In the genomic region with DNA sequence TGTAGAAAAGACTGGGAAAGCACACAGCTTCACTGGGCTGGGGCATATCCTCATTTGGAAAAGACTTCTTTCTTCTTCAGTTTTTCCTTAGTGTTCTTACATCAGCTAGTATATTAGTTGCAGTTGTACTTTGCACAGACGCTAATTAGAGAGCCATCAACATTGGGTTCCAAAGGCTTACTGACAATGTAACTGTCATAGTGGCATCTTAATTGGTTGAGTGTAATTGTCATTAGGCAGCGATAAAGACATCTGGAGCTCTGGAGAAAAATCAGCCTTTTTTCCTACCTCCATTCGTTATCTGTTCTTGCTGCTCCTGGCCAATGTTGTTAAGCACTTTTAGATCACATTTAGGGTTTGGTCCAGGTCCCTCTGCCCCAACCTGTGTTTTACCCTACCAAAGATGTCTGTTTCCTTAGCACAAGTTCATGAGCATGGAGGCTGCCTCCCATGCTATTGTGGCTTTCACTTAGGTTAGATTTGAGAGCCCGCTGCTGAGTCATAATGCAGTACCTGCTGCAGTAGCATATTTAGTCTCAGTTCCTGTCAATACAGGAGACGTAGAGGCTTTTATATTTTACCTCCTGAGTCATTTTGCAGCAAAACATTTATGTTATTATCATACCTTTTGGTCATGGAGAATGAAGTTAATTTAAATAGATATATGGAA, we compare ENCODE assay signal across 9 cellular contexts. TPM values are rescaled to one million over a fixed set of nuclear protein-coding genes. Genes with fewer than 3 reads are reported as not detected.
DNase-seq lines count a peak whose midpoint lies in the region; ATAC-seq and TF ChIP-seq lines count a peak whose summit lies in the region.
"Had no signal": no experiment of that assay in that cellular context is flagged by ENCODE, and none has a peak within 500 bp of the region (broad histone marks: within the 10 kb centered on the region; RNA-seq: fewer than 3 reads in every experiment).

No MANE protein-coding gene starts in this region.

- no peak overlapping the region for H2BK12ac ChIP-seq in neuronal stem cell (ENCODE audit: low read length)

- H3K4me2 ChIP-seq in neuronal stem cell (ENCODE audit: insufficient read depth, low read length, poor library complexity, severe bottlenecking) = no peak overlapping the region

- no peak overlapping the region for H2BK120ac ChIP-seq in neuronal stem cell (ENCODE audit: low read depth, low read length)

- peaks cover 4 to 26% of the 10 kb centered on the region in 2 donors for H3K36me3 ChIP-seq in neuronal stem cell (replicated peaks in 1 of 2; ENCODE audit: control insufficient read depth in 2 of 2, insufficient read depth in 2 of 2, low read length in 2 of 2)

- H3K23ac ChIP-seq in neuronal stem cell (ENCODE audit: low read depth, low read length, poor library complexity) = no peak overlapping the region

- POLR2A ChIA-PET in activated B cell treated with CpG ODN at 0.5 μM for 24 hours (lab: Charles Lee) = interaction anchor here (0.6 kb wide), 1 partner anchor 16 kb away, joined by 12 read pairs; no protein-coding TSS in a partner anchor
- POLR2A ChIA-PET in naive thymus-derived CD8-positive, alpha-beta T cell (lab: Charles Lee) = no interaction called here

- no peaks in the 10 kb centered on the region for H3K27me3 ChIP-seq in neuronal stem cell (ENCODE audit: control insufficient read depth in 3 of 3, insufficient read depth in 3 of 3, low read depth in 1 of 3, low read length in 3 of 3)
- H3K27me3 ChIP-seq: heart left ventricle had no signal

- no peak overlapping the region for H4K91ac ChIP-seq in neuronal stem cell (ENCODE audit: low read depth, low read length, poor library complexity)

- peak; percentile 23 for DNase-seq in NCI-H510A treated with DMSO at 0.1 percent for 48 hours (lab: John Stamatoyannopoulos, UW)
- DNase-seq in NCI-H510A (lab: John Stamatoyannopoulos, UW) = no peak
- no peak for DNase-seq in activated B cell treated with CpG ODN at 0.5 μM for 24 hours
- peak; percentile 10 for DNase-seq in stimulated activated CD4-positive, alpha-beta T cell treated with anti-CD3 and anti-CD28 coated beads, Interleukin-4, amount 100 ng/mL, for 1 hour
- no peak for DNase-seq in naive thymus-derived CD8-positive, alpha-beta T cell
- no peak for DNase-seq in neuronal stem cell (ENCODE audit: low spot score)
- no peak for DNase-seq in globus pallidus (ENCODE audit: low spot score)
- DNase-seq: heart left ventricle had no signal

- no peaks in the 10 kb centered on the region for H3K27me3 Mint-ChIP-seq in activated B cell treated with CpG ODN at 0.5 μM for 24 hours
- H3K27me3 Mint-ChIP-seq in naive thymus-derived CD8-positive, alpha-beta T cell = no peaks in the 10 kb centered on the region

- peaks cover 2% of the 10 kb centered on the region for H3K79me1 ChIP-seq in neuronal stem cell (ENCODE audit: low read depth, low read length)

- intact Hi-C loops in activated B cell treated with CpG ODN at 0.5 μM for 24 hours (cut with micrococcal nuclease) = loop anchor here (5.0 kb wide), 1 partner anchor 258 kb away; no protein-coding TSS in a partner anchor

- H3K18ac ChIP-seq in neuronal stem cell (ENCODE audit: low read length) = no peak overlapping the region

- peaks cover 0 to 16% of the 10 kb centered on the region in 2 donors for H3K4me1 ChIP-seq in neuronal stem cell (ENCODE audit: control insufficient read depth in 2 of 2, insufficient read depth in 1 of 2, low read depth in 1 of 2, low read length in 2 of 2)

- no peak overlapping the region for H3K9ac ChIP-seq in neuronal stem cell (ENCODE audit: low read depth, low read length, poor library complexity)

- peaks cover 27% of the 10 kb centered on the region for H3K4me1 Mint-ChIP-seq in activated B cell treated with CpG ODN at 0.5 μM for 24 hours
- peaks cover 16 to 33% (median 24%) of the 10 kb centered on the region in 4 donors for H3K4me1 Mint-ChIP-seq in naive thymus-derived CD8-positive, alpha-beta T cell

- no peak overlapping the region for H3K27ac ChIP-seq in neuronal stem cell (replicated peaks; ENCODE audit: low read length)
- H3K27ac ChIP-seq: heart left ventricle had no signal

- H3K4ac ChIP-seq in neuronal stem cell (ENCODE audit: low read length) = no peak overlapping the region

- TF ChIP-seq CTCF in activated B cell treated with CpG ODN at 0.5 μM for 24 hours (IDR thresholded peaks at IDR 0.05) = no peak

- H2AK5ac ChIP-seq in neuronal stem cell (ENCODE audit: low read depth, low read length) = no peak overlapping the region

- no peak overlapping the region for H3K4me3 ChIP-seq in neuronal stem cell (ENCODE audit: low read length in 2 of 2)
- H3K4me3 ChIP-seq: heart left ventricle had no signal

- H3K14ac ChIP-seq in neuronal stem cell (ENCODE audit: low read length) = no peak overlapping the region

- peaks cover 27% of the 10 kb centered on the region for H3K36me3 Mint-ChIP-seq in activated B cell treated with CpG ODN at 0.5 μM for 24 hours (ENCODE audit: low read depth)
- peaks cover 0 to 29% (median 0%) of the 10 kb centered on the region in 3 donors for H3K36me3 Mint-ChIP-seq in naive thymus-derived CD8-positive, alpha-beta T cell

- no peak overlapping the region for H2BK5ac ChIP-seq in neuronal stem cell (ENCODE audit: low read length)

- H2AFZ ChIP-seq in neuronal stem cell (ENCODE audit: low read length) = no peak overlapping the region

- H3K27ac Mint-ChIP-seq in activated B cell treated with CpG ODN at 0.5 μM for 24 hours = no peak overlapping the region
- no peak overlapping the region for H3K27ac Mint-ChIP-seq in naive thymus-derived CD8-positive, alpha-beta T cell

- ATAC-seq in HG02840 (IDR thresholded peaks at IDR 0.05; ENCODE audit: low FRiP score, unreplicated experiment) (peak; percentile 96), activated B cell treated with CpG ODN at 0.5 μM for 24 hours (ENCODE audit: low read depth) (peak; percentile 70)
- no peak for ATAC-seq in naive thymus-derived CD8-positive, alpha-beta T cell

- H4K8ac ChIP-seq in neuronal stem cell (ENCODE audit: low read depth, low read length) = no peak overlapping the region

- no peak overlapping the region for H3K4me3 Mint-ChIP-seq in activated B cell treated with CpG ODN at 0.5 μM for 24 hours
- no peak overlapping the region for H3K4me3 Mint-ChIP-seq in naive thymus-derived CD8-positive, alpha-beta T cell

- WGBS in neuronal stem cell (ENCODE audit: extremely low coverage in 2 of 2, insufficient read length in 2 of 2, insufficient replicate concordance in 1 of 2), 2 donors = no CpG with 5 or more reads among the region's 5 CpGs

- H3K9me3 ChIP-seq in neuronal stem cell (replicated peaks in 1 of 2; ENCODE audit: control insufficient read depth in 2 of 2, insufficient read depth in 1 of 2, low read depth in 1 of 2, low read length in 2 of 2) = no peaks in the 10 kb centered on the region
- H3K9me3 ChIP-seq: heart left ventricle had no signal

- CTCF ChIA-PET in activated B cell treated with CpG ODN at 0.5 μM for 24 hours (lab: Charles Lee) = interaction anchor here (1.5 kb wide), 1 partner anchor 251 kb away, joined by 4 read pairs; no protein-coding TSS in a partner anchor

- no peak overlapping the region for H2BK15ac ChIP-seq in neuronal stem cell (ENCODE audit: low read length)

- no peaks in the 10 kb centered on the region for H3K9me3 Mint-ChIP-seq in activated B cell treated with CpG ODN at 0.5 μM for 24 hours
- no peaks in the 10 kb centered on the region for H3K9me3 Mint-ChIP-seq in naive thymus-derived CD8-positive, alpha-beta T cell

RNA-seq across cellular contexts. Expression of a gene that starts 49.2 kb away (rescaled TPM):
- 16.1 and 17.6 TPM in 2 replicates for total RNA-seq in activated B cell treated with CpG ODN at 0.5 μM for 24 hours
- 10 to 100 TPM; 17.0 to 18.3 TPM for total RNA-seq in naive thymus-derived CD8-positive, alpha-beta T cell
- 1 to 10 TPM; 5.3 to 9.0 (median 6.4) TPM for polyA plus RNA-seq in naive thymus-derived CD8-positive, alpha-beta T cell
- polyA plus RNA-seq in neuronal stem cell (2013, experiment 1 of 2) = 19.9 TPM
- polyA plus RNA-seq in neuronal stem cell (2013, experiment 2 of 2) = 19.3 TPM

Comparison
In these comparisons a context has a peak if more than half of its experiments do, and no peak if none do; other contexts are left out.
1. DNase-seq: peak in NCI-H510A treated with DMSO at 0.1 percent for 48 hours (single experiment) and stimulated activated CD4-positive, alpha-beta T cell treated with anti-CD3 and anti-CD28 coated beads, Interleukin-4, amount 100 ng/mL, for 1 hour (single experiment); none in NCI-H510A (single experiment), activated B cell treated with CpG ODN at 0.5 μM for 24 hours (single experiment), naive thymus-derived CD8-positive, alpha-beta T cell (0 of 10), neuronal stem cell (single experiment) and globus pallidus (single experiment).
2. ATAC-seq: peak in HG02840 (single experiment) and activated B cell treated with CpG ODN at 0.5 μM for 24 hours (single experiment); none in naive thymus-derived CD8-positive, alpha-beta T cell (0 of 2).